2 cellular contexts compared by ENCODE assay signal in genomic region chr20:43765933-43766332, GRCh38.
TF ChIP-seq lines count a peak whose summit lies in the region.

No MANE protein-coding gene starts in this region.

TF ChIP-seq in HepG2, 621 proteins besides CTCF, POLR2A, EP300 and RAD21:
- TF ChIP-seq HOXD1 (CRISPR knock-in tag; IDR thresholded peaks at IDR 0.05) = no peak
- peak; percentile 15; the same call in 1 of the 2 replicates for TF ChIP-seq RFX1 (IDR thresholded peaks at IDR 0.05)
- no peak for TF ChIP-seq ZNF569 (CRISPR knock-in tag; IDR thresholded peaks at IDR 0.05; ENCODE audit: borderline replicate concordance)
- TF ChIP-seq CHCHD3 (CRISPR knock-in tag; IDR thresholded peaks at IDR 0.05) = no peak
- no peak for TF ChIP-seq SMAD3 (CRISPR knock-in tag; IDR thresholded peaks at IDR 0.05)

TF ChIP-seq in H1, 55 proteins besides CTCF, POLR2A, EP300 and RAD21:
- TF ChIP-seq CHD2 (IDR thresholded peaks at IDR 0.05; ENCODE audit: low read length) = no peak
- no peak for TF ChIP-seq POLR2AphosphoS5 (IDR thresholded peaks at IDR 0.05; ENCODE audit: low read depth, low read length)
- no peak for TF ChIP-seq NRF1 (IDR thresholded peaks at IDR 0.05; ENCODE audit: low read depth, low read length)
- no peak for TF ChIP-seq SRF (IDR thresholded peaks at IDR 0.05; ENCODE audit: low read depth, low read length)
- no peak for TF ChIP-seq SP4 (IDR thresholded peaks at IDR 0.05; ENCODE audit: low read length)
- no peak for TF ChIP-seq YY1 (IDR thresholded peaks at IDR 0.05; ENCODE audit: low read depth, low read length)
- no peak for TF ChIP-seq CREB1 (IDR thresholded peaks at IDR 0.05)
- TF ChIP-seq NANOG (IDR thresholded peaks at IDR 0.05; ENCODE audit: insufficient read depth, low read depth, low read length, poor library complexity, severe bottlenecking) = no peak
- no peak for TF ChIP-seq BCL11A (IDR thresholded peaks at IDR 0.05; ENCODE audit: low read depth in 2 of 2, low read length in 2 of 2)
- TF ChIP-seq JUND (IDR thresholded peaks at IDR 0.05; ENCODE audit: low read length) = no peak
- TF ChIP-seq RBBP5 (IDR thresholded peaks at IDR 0.05; ENCODE audit: borderline replicate concordance, low read depth, low read length) = no peak
- TF ChIP-seq SAP30 (IDR thresholded peaks at IDR 0.05; ENCODE audit: insufficient read depth, insufficient replicate concordance, low read length) = no peak
- TF ChIP-seq TCF12 (IDR thresholded peaks at IDR 0.05; ENCODE audit: low read depth, low read length) = no peak
- no peak for TF ChIP-seq RNF2 (IDR thresholded peaks at IDR 0.05; ENCODE audit: borderline replicate concordance, low read depth, low read length, missing control alignments, poor library complexity, severe bottlenecking)
- no peak for TF ChIP-seq ZNF274 (IDR thresholded peaks at IDR 0.05; ENCODE audit: borderline replicate concordance, extremely low read depth, low read length)
- TF ChIP-seq ASH2L (IDR thresholded peaks at IDR 0.05; ENCODE audit: low read length) = no peak
- TF ChIP-seq GTF2F1 (IDR thresholded peaks at IDR 0.05; ENCODE audit: borderline replicate concordance, low read depth, low read length) = no peak
